In the genomic region with DNA sequence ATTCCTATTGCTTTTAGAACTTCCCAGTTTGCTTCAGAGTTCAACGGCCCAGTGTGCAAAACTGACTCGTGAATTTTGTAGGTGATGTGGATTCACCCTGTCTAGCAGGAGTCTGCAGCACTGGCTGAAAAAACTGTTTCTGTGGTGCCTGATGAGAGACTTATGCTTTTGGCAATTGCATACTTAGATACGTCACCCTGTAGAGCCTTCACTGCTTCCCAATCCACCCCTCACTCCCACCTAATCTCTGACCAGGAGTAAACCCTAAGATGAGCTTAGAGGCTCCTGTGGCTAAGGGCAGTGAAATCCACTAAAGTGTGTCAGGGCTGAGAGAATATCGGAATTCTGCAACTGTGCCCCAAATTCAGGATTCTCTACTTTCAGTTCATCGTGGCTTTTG, we compare ENCODE assay signal across 1 cellular context.
TF ChIP-seq lines count a peak whose summit lies in the region.

No MANE protein-coding gene starts in this region.

TF ChIP-seq in H1, 55 proteins besides CTCF, POLR2A, EP300 and RAD21:
- no peak for TF ChIP-seq SRF (IDR thresholded peaks at IDR 0.05; ENCODE audit: low read depth, low read length)
- no peak for TF ChIP-seq BACH1 (IDR thresholded peaks at IDR 0.05; ENCODE audit: low read length)
- no peak for TF ChIP-seq CBX5 (IDR thresholded peaks at IDR 0.05; ENCODE audit: low read depth, low read length)
- no peak for TF ChIP-seq TAF1 (IDR thresholded peaks at IDR 0.05; ENCODE audit: low read depth, low read length)
- TF ChIP-seq POU5F1 (IDR thresholded peaks at IDR 0.05; ENCODE audit: low read depth, low read length) = no peak
- TF ChIP-seq SP2 (IDR thresholded peaks at IDR 0.05; ENCODE audit: low read length) = no peak
- no peak for TF ChIP-seq RBBP5 (IDR thresholded peaks at IDR 0.05; ENCODE audit: borderline replicate concordance, low read depth, low read length)
- no peak for TF ChIP-seq EZH2 (IDR thresholded peaks at IDR 0.05; ENCODE audit: low read depth, low read length, severe bottlenecking)
- TF ChIP-seq CHD1 (IDR thresholded peaks at IDR 0.05; ENCODE audit: low read depth, low read length) = no peak
- TF ChIP-seq, protein P1, sequence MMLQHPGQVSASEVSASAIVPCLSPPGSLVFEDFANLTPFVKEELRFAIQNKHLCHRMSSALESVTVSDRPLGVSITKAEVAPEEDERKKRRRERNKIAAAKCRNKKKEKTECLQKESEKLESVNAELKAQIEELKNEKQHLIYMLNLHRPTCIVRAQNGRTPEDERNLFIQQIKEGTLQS (IDR thresholded peaks at IDR 0.05; ENCODE audit: insufficient read depth, low read depth, low read length) = no peak
- no peak for TF ChIP-seq RFX5 (IDR thresholded peaks at IDR 0.05; ENCODE audit: borderline replicate concordance, low read depth, low read length)
